In the genomic region with DNA sequence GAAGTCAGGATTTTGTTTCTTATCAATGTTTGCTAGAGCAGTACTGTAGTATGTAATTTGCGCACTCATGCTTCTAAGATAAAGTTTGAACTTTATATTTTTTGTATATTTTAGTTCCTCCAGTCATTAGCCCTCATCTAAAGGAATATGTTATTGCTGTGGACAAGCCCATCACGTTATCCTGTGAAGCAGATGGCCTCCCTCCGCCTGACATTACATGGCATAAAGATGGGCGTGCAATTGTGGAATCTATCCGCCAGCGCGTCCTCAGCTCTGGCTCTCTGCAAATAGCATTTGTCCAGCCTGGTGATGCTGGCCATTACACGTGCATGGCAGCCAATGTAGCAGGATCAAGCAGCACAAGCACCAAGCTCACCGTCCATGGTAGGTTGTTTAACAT, we compare ENCODE assay signal across 19 cellular contexts.
A peak's percentile ranks its signal among the peaks of the same experiment; 100 is the strongest.
DNase-seq lines count a peak whose midpoint lies in the region; ATAC-seq, FAIRE-seq and TF ChIP-seq lines count a peak whose summit lies in the region.
"Had no signal": no experiment of that assay in that cellular context is flagged by ENCODE, and none has a peak within 500 bp of the region (broad histone marks: within the 10 kb centered on the region; RNA-seq: fewer than 3 reads in every experiment).

No MANE protein-coding gene starts in this region.

- H3K9me3 Mint-ChIP-seq in H9 = no peaks in the 10 kb centered on the region
- H3K9me3 Mint-ChIP-seq: CD4-positive, alpha-beta T cell; CD8-positive, alpha-beta T cell had no signal

- H2BK12ac ChIP-seq in H9 (ENCODE audit: insufficient read length, low read depth, low read length) (no peak overlapping the region), H1 (ENCODE audit: low read depth, low read length) (no peak overlapping the region)

- H3K79me2 ChIP-seq in H9 (ENCODE audit: insufficient read depth, low read length) (no peaks in the 10 kb centered on the region), H1 (ENCODE audit: control insufficient read depth in 1 of 2, insufficient read depth in 2 of 2, low read length in 2 of 2) (no peaks in the 10 kb centered on the region)

- H2AFZ ChIP-seq in H9 (ENCODE audit: low read length) (no peak overlapping the region), H1 (ENCODE audit: low read length) (no peak overlapping the region)

- H4K91ac ChIP-seq in H9 (ENCODE audit: insufficient read length, low read depth, low read length) = no peak overlapping the region
- H4K91ac ChIP-seq in H1 (replicated peaks; ENCODE audit: insufficient read length, low read length) = no peak overlapping the region

- H4K20me1 ChIP-seq in H9 (ENCODE audit: control insufficient read depth, insufficient read depth, insufficient read length) (no peaks in the 10 kb centered on the region), H1 (replicated peaks in 1 of 2; ENCODE audit: control insufficient read depth in 1 of 2, insufficient read depth in 2 of 2, low read length in 2 of 2) (no peaks in the 10 kb centered on the region)
- H4K20me1 ChIP-seq: BLaER1 treated with 17β-estradiol and CSF1 and Interleukin-3, amounts not matched to agents 10 nM and 100 nM had no signal

- FAIRE-seq in HTR-8/SVneo (lab: Jason Lieb, UNC) = peak; percentile 36
- FAIRE-seq in H1 (lab: Jason Lieb, UNC) = no peak
- FAIRE-seq: A204.1, GM12891 had no signal

- no peak overlapping the region for H2BK20ac ChIP-seq in H9 (ENCODE audit: low read depth, low read length, poor library complexity, severe bottlenecking)
- H2BK20ac ChIP-seq in H1 (ENCODE audit: low read length) = no peak overlapping the region

- H3K23ac ChIP-seq in H9 (ENCODE audit: insufficient read length, low read depth, low read length) (no peak overlapping the region), H1 (ENCODE audit: insufficient read length) (no peak overlapping the region)

- H3K4ac ChIP-seq in H9 (ENCODE audit: low read depth, low read length) (no peak overlapping the region), H1 (replicated peaks; ENCODE audit: insufficient read length, low read depth, low read length) (no peak overlapping the region)

- no peaks in the 10 kb centered on the region for H3K27me3 Mint-ChIP-seq in H9 (ENCODE audit: low read depth)
- H3K27me3 Mint-ChIP-seq: B cell had no signal

- no peak for DNase-seq in H9
- DNase-seq in HTR-8/SVneo (ENCODE audit: insufficient read length, low spot score) = no peak
- no peak for DNase-seq in H1 (ENCODE audit: low read depth in 1 of 2, low spot score in 2 of 2)
- DNase-seq in ACHN = no peak
- DNase-seq: 8988T; AML-193; Caco-2; Calu3; CD4-positive, alpha-beta T cell; CD8-positive, alpha-beta T cell; DMS79 treated with DMSO at 0.1 percent for 48 hours; GF-D8 had no signal

- TF ChIP-seq CTCF in H9 (conservative IDR thresholded peaks at IDR 0.05) (no peak), H1 (IDR thresholded peaks at IDR 0.05; ENCODE audit: control extremely low read depth in 1 of 3, insufficient read depth in 1 of 3, low read depth in 1 of 3, low read length in 3 of 3) (no peak)

- H3K36me3 ChIP-seq in H1 (ENCODE audit: control insufficient read depth in 2 of 4, insufficient read depth in 4 of 4, low read length in 3 of 4) = no peaks in the 10 kb centered on the region; a peak in 1 of 8 replicates
- H3K36me3 ChIP-seq: BLaER1 treated with 17β-estradiol and CSF1 and Interleukin-3, amounts not matched to agents 10 nM and 100 nM had no signal

- in situ Hi-C loops in ACHN (cut with HindIII; ENCODE audit: low pct_ligation_motif_present, low pct_unique_long_range_greater_than_20kb, low sequenced_read_pairs) = no loop called here

- no peak overlapping the region for H3T11ph ChIP-seq in H9 (ENCODE audit: low read length)

- H3K36me3 Mint-ChIP-seq in H9 (ENCODE audit: insufficient read depth in 1 of 3, low read depth in 3 of 3) = no peaks in the 10 kb centered on the region
- H3K36me3 Mint-ChIP-seq: CD8-positive, alpha-beta T cell had no signal

- H3K18ac ChIP-seq in H9 (ENCODE audit: insufficient read length, low read depth, low read length) (no peak overlapping the region), H1 (ENCODE audit: extremely low read depth, low read length) (no peak overlapping the region)

- H3K56ac ChIP-seq in H9 (ENCODE audit: insufficient read length, low read depth, low read length) (no peak overlapping the region), H1 (replicated peaks; ENCODE audit: insufficient read length, low read depth, low read length) (no peak overlapping the region)

- H2AK5ac ChIP-seq in H9 (ENCODE audit: insufficient read length, low read length) (no peak overlapping the region), H1 (ENCODE audit: low read depth, low read length) (0 out of 2 replicates have a peak overlapping the region, but pooled peaks have one; percentile 6)

- no peak for TF ChIP-seq POLR2A in H1 (IDR thresholded peaks at IDR 0.05; ENCODE audit: control extremely low read depth in 1 of 2, low read depth in 2 of 2, low read length in 2 of 2)

- ATAC-seq in GM18873 (IDR thresholded peaks at IDR 0.05; ENCODE audit: low FRiP score, unreplicated experiment) (no peak), HG02623 (IDR thresholded peaks at IDR 0.05; ENCODE audit: unreplicated experiment) (no peak)
- ATAC-seq: CD8-positive, alpha-beta T cell had no signal

- no peaks in the 10 kb centered on the region for H3K27me3 ChIP-seq in H9 (ENCODE audit: insufficient read depth, low read length)
- no peaks in the 10 kb centered on the region for H3K27me3 ChIP-seq in H1 (replicated peaks in 1 of 4; ENCODE audit: control insufficient read depth in 3 of 4, extremely low read depth in 1 of 4, insufficient read depth in 3 of 4, low read length in 3 of 4)
- H3K27me3 ChIP-seq: BLaER1 treated with 17β-estradiol and CSF1 and Interleukin-3, amounts not matched to agents 10 nM and 100 nM had no signal

- CTCF ChIA-PET in H1 (lab: Charles Lee; ENCODE audit: partially characterized antibody) = interaction anchor here (2.1 kb wide), 1 partner anchor 10 kb away, joined by 6 read pairs; no protein-coding TSS in a partner anchor

- no peaks in the 10 kb centered on the region for H3K4me1 ChIP-seq in H9 (ENCODE audit: insufficient read depth, low read length)
- no peaks in the 10 kb centered on the region for H3K4me1 ChIP-seq in H1 (replicated peaks in 1 of 4; ENCODE audit: control insufficient read depth in 3 of 4, insufficient read depth in 4 of 4, low read length in 3 of 4)
- H3K4me1 ChIP-seq: BLaER1 treated with 17β-estradiol and CSF1 and Interleukin-3, amounts not matched to agents 10 nM and 100 nM; Caco-2 had no signal

- no peak overlapping the region for H3K27ac ChIP-seq in H9 (ENCODE audit: insufficient read length, low read depth, low read length)
- no peak overlapping the region for H3K27ac ChIP-seq in H1 (ENCODE audit: low read depth, low read length)
- H3K27ac ChIP-seq: BLaER1 treated with 17β-estradiol and CSF1 and Interleukin-3, amounts not matched to agents 10 nM and 100 nM; C4-2B had no signal

- H3K9me3 ChIP-seq in H9 (ENCODE audit: control insufficient read depth, low read depth, low read length) = no peaks in the 10 kb centered on the region
- H3K9me3 ChIP-seq in H1 (ENCODE audit: insufficient read depth in 2 of 2, low read depth in 1 of 2, low read length in 1 of 2) = no peaks in the 10 kb centered on the region
- H3K9me3 ChIP-seq: BLaER1 treated with 17β-estradiol and CSF1 and Interleukin-3, amounts not matched to agents 10 nM and 100 nM; Caco-2 had no signal

- no peaks in the 10 kb centered on the region for H3K4me1 Mint-ChIP-seq in H9
- H3K4me1 Mint-ChIP-seq: B cell had no signal

- H2BK15ac ChIP-seq in H9 (ENCODE audit: low read depth, low read length) (no peak overlapping the region), H1 (ENCODE audit: low read length) (no peak overlapping the region)

- H3K79me1 ChIP-seq in H9 (ENCODE audit: insufficient read depth, low read depth, low read length, poor library complexity, severe bottlenecking) = no peaks in the 10 kb centered on the region
- H3K79me1 ChIP-seq in H1 (ENCODE audit: low read depth, low read length) = no peaks in the 10 kb centered on the region

- H4K8ac ChIP-seq in H9 (replicated peaks; ENCODE audit: insufficient read length, low read depth, low read length) (no peak overlapping the region), H1 (ENCODE audit: extremely low read depth, insufficient read depth, low read length) (peak overlapping the region; percentile 35; the same call in 1 of the 2 replicates)

- H3K4me2 ChIP-seq in H9 (ENCODE audit: insufficient read depth, insufficient read length, low read length) = no peak overlapping the region
- no peak overlapping the region for H3K4me2 ChIP-seq in H1 (ENCODE audit: insufficient read depth in 1 of 2, low read depth in 2 of 2, low read length in 2 of 2)
- H3K4me2 ChIP-seq: BLaER1 treated with 17β-estradiol and CSF1 and Interleukin-3, amounts not matched to agents 10 nM and 100 nM had no signal

- TF ChIP-seq RAD21 in H1 (IDR thresholded peaks at IDR 0.05 in 1 of 2, conservative IDR thresholded peaks at IDR 0.05 in 1 of 2; ENCODE audit: low read depth in 2 of 2, low read length in 2 of 2) = no peak

- TF ChIP-seq EP300 in H1 (IDR thresholded peaks at IDR 0.05; ENCODE audit: borderline replicate concordance in 1 of 2, low read depth in 2 of 2, low read length in 2 of 2) = no peak

- H3K9ac ChIP-seq in H9 (ENCODE audit: extremely low read depth, insufficient read length, low read length) (no peak overlapping the region), H1 (replicated peaks in 1 of 4; ENCODE audit: extremely low read depth in 1 of 4, low read depth in 3 of 4, low read length in 3 of 4) (no peak overlapping the region)
- H3K9ac ChIP-seq: BLaER1 treated with 17β-estradiol and CSF1 and Interleukin-3, amounts not matched to agents 10 nM and 100 nM had no signal

- H2BK120ac ChIP-seq in H9 (ENCODE audit: low read depth, low read length, poor library complexity, severe bottlenecking) (no peak overlapping the region), H1 (replicated peaks; ENCODE audit: low read depth, low read length) (no peak overlapping the region)

- H3K4me3 Mint-ChIP-seq in H9 = no peak overlapping the region
- H3K4me3 Mint-ChIP-seq: B cell; CD4-positive, alpha-beta T cell; CD8-positive, alpha-beta T cell had no signal

- H3K14ac ChIP-seq in H9 (ENCODE audit: insufficient read depth, low read length) = no peak overlapping the region
- no peak overlapping the region for H3K14ac ChIP-seq in H1 (ENCODE audit: insufficient read length)

- H3K27ac Mint-ChIP-seq in H9 = no peak overlapping the region
- H3K27ac Mint-ChIP-seq: B cell; CD4-positive, alpha-beta T cell; CD8-positive, alpha-beta T cell had no signal

- no peaks in the 10 kb centered on the region for H3K23me2 ChIP-seq in H9 (ENCODE audit: insufficient read length, low read depth, low read length, poor library complexity, severe bottlenecking)
- no peaks in the 10 kb centered on the region for H3K23me2 ChIP-seq in H1 (ENCODE audit: low read depth, low read length)

- H2BK5ac ChIP-seq in H9 (ENCODE audit: insufficient read length, low read length) = peak overlapping the region; percentile 50
- no peak overlapping the region for H2BK5ac ChIP-seq in H1 (ENCODE audit: low read depth, low read length)

- no peak overlapping the region for H3K4me3 ChIP-seq in H1 (ENCODE audit: extremely low read depth in 1 of 4, insufficient read depth in 2 of 4, low read depth in 3 of 4, low read length in 4 of 4)
- H3K4me3 ChIP-seq: BLaER1 treated with 17β-estradiol and CSF1 and Interleukin-3, amounts not matched to agents 10 nM and 100 nM had no signal

- H4K5ac ChIP-seq in H9 (ENCODE audit: insufficient read length, low read depth, low read length) (peak overlapping the region; percentile 65), H1 (ENCODE audit: insufficient read length, low read depth, low read length) (no peak overlapping the region)

- POLR2A ChIA-PET in H1 (lab: Charles Lee; ENCODE audit: partially characterized antibody) = no interaction called here

- no CpG with 5 or more reads among the region's 9 CpGs for WGBS in H9 (ENCODE audit: extremely low coverage, insufficient read length, low lambda C conversion rate)
- 91% methylated on average over 9 of the region's 9 CpGs; no CpG with 5 or more reads in 1 of the 2 experiments for WGBS in H1 (ENCODE audit: extremely low coverage in 1 of 2, insufficient coverage in 1 of 2, insufficient read length in 1 of 2, insufficient replicate concordance in 2 of 2, low coverage in 1 of 2, low lambda C conversion rate in 2 of 2, missing lambda C conversion rate in 1 of 2), 2 experiments
